1 cellular context compared by ENCODE assay signal in the genomic region with DNA sequence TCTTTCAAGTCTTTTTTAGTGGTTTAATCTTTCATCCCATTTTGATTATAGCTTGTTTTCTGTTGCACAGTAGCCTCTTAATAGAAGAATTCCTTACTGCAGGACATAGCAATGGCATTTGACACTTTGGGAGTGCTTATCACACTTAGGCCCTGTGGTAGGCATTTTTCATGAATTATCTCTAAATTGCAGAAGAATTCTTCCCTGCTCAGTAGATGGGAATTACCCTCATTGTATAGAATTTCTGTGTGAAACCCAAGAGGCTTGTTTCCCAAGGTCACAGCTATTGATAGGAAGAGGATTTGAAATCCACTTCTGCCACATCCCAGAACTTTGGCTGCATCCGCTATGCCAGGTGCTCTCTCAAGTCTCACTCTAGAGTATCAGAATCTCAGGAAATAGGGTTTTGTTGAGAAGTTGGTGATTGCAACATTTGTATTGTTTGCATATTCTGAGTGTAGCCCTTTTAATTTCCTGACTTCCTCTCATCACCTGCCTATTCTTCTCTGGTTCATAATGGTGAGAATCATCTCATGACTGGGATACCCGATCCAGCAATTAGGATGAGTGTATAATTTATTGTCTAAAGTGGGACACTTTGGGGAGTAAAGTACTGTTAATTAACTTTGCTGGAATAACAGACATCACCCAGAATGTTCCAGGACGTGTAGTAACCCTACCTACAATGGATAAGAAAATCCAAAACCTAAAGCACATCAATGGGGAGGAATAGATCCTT.
TF ChIP-seq lines count a peak whose summit lies in the region.

No MANE protein-coding gene starts in this region.

TF ChIP-seq in IMR-90, 13 proteins besides CTCF, POLR2A, EP300 and RAD21:
- TF ChIP-seq MAFK (IDR thresholded peaks at IDR 0.05; ENCODE audit: low read depth, low read length) (no peak), USF2 (IDR thresholded peaks at IDR 0.05; ENCODE audit: low read depth, low read length) (no peak), RFX5 (IDR thresholded peaks at IDR 0.05; ENCODE audit: low read depth, low read length) (no peak), SMC3 (IDR thresholded peaks at IDR 0.05; ENCODE audit: low read depth, low read length) (no peak), ELK1 (IDR thresholded peaks at IDR 0.05; ENCODE audit: borderline replicate concordance, low read depth, low read length) (no peak), CHD1 (IDR thresholded peaks at IDR 0.05; ENCODE audit: low read depth, low read length) (no peak), MXI1 (IDR thresholded peaks at IDR 0.05; ENCODE audit: borderline replicate concordance, low read depth, low read length) (no peak), CEBPB (IDR thresholded peaks at IDR 0.05; ENCODE audit: low read depth, low read length) (no peak), FOS (IDR thresholded peaks at IDR 0.05; ENCODE audit: low read depth, low read length) (no peak), MAZ (IDR thresholded peaks at IDR 0.05; ENCODE audit: borderline replicate concordance, low read depth, low read length) (no peak), NFE2L2 (IDR thresholded peaks at IDR 0.05; ENCODE audit: low read depth, low read length) (no peak), BHLHE40 (IDR thresholded peaks at IDR 0.05; ENCODE audit: low read depth, low read length) (no peak), RCOR1 (IDR thresholded peaks at IDR 0.05; ENCODE audit: insufficient replicate concordance, low read length) (no peak)
